In the genomic region with DNA sequence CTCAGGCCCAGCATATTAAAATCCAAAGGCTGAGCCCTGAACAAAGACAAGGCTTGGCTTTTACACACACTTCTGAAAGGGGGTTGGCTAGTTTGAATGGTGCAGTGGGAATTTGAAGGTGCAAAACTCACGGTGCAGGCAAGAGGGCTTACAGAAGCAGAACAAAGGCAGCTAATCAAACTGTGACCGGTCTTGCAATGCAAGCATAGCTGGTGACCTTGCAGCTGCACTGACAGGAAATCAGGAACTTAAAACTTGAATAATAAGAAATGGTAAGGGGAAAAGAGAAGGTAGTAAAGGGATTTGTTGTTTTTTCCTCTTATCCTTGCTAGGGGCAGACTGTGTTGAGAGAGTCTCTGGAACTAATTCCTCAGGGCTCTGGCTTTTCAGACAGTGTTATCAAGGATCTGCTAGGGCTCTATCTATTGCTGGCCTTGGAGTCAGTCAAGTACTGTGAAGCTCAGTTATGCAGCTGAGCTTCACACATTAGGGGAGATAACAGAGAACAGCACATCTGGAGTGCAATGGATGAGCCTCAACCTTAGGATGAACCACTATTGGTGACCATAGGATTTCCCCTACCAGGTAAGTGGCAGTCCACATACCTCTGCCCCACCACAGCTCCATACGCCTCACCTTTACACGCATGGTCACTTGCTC, we compare ENCODE assay signal across 1 cellular context.
TF ChIP-seq lines count a peak whose summit lies in the region.

No MANE protein-coding gene starts in this region.

TF ChIP-seq in HepG2, 621 proteins besides CTCF, POLR2A, EP300 and RAD21 (continued from another document):
- TF ChIP-seq HDAC1 (CRISPR knock-in tag; IDR thresholded peaks at IDR 0.05), result no peak
